11 cellular contexts compared by ENCODE assay signal in the genomic region with DNA sequence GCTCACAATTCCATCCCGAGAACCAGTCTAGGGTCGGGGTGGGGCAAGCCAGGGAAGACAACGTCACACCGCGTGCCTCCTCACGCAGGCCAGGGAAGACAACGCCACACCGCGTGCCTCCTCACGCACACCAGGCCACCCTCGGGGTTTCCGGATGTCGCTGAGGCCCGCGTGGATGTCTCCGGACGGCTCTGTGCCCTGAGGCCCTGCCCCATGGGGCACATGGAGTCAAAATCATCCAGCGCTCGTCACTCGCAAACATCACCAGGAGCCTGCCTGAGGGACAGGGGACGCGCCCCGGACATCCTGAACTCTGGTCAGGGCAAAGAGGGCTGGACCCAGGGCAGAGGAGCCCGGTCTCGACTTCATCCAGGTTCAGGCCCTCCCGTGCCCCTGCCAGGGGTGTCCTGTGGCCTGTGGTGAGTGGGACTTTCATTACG. TPM values are rescaled to one million over a fixed set of nuclear protein-coding genes. Genes with fewer than 3 reads are reported as not detected.
DNase-seq lines count a peak whose midpoint lies in the region; ATAC-seq and TF ChIP-seq lines count a peak whose summit lies in the region.
"Had no signal": no experiment of that assay in that cellular context is flagged by ENCODE, and none has a peak within 500 bp of the region (broad histone marks: within the 10 kb centered on the region; RNA-seq: fewer than 3 reads in every experiment).

No MANE protein-coding gene starts in this region.

- TF ChIP-seq EP300 in esophagus muscularis mucosa (IDR thresholded peaks at IDR 0.05) = no peak

- H3K4me1 ChIP-seq in esophagus muscularis mucosa = peaks cover 62 to 95% (median 77%) of the 10 kb centered on the region in 4 donors
- H3K4me1 ChIP-seq in psoas muscle = peaks cover 7% of the 10 kb centered on the region

- ATAC-seq in T-cell (replicated peaks in 1 of 4) (no peak), psoas muscle (no peak)
- ATAC-seq: activated CD4-positive, CD25-positive, alpha-beta regulatory T cell treated with anti-CD3 and anti-CD28 coated beads, Interleukin-2, amount 50 U/mL, for 24 hours had no signal

- H3K27me3 ChIP-seq in esophagus muscularis mucosa (no peaks in the 10 kb centered on the region), psoas muscle (ENCODE audit: insufficient read depth in 3 of 3, low read length in 2 of 3) (no peaks in the 10 kb centered on the region)

- H3K4me3 ChIP-seq in esophagus muscularis mucosa = peak overlapping the region; percentile 64 to 71 (median 65)
- H3K4me3 ChIP-seq in psoas muscle = peak overlapping the region; percentile 72

- H3K27ac Mint-ChIP-seq in activated CD4-positive, alpha-beta T cell treated with anti-CD3 and anti-CD28 coated beads, Interleukin-2, amount 10 ng/mL, durations not matched to agents 24 days and 14 days = peak overlapping the region; percentile 89
- peak overlapping the region; percentile 91 for H3K27ac Mint-ChIP-seq in T-cell

- CTCF ChIA-PET in T-cell (lab: Charles Lee) = no interaction called here

- H3K27ac ChIP-seq in esophagus muscularis mucosa (replicated peaks in 1 of 4) (peak overlapping the region; percentile 84 to 90 (median 86)), psoas muscle (peak overlapping the region; percentile 36)

- H3K36me3 Mint-ChIP-seq in activated CD4-positive, alpha-beta T cell treated with anti-CD3 and anti-CD28 coated beads, Interleukin-2, amount 10 ng/mL, durations not matched to agents 24 days and 14 days (ENCODE audit: low read depth) = peaks cover 44% of the 10 kb centered on the region
- peaks cover 36% of the 10 kb centered on the region for H3K36me3 Mint-ChIP-seq in T-cell

- POLR2A ChIA-PET in T-cell (lab: Charles Lee) = no interaction called here

- TF ChIP-seq POLR2A in esophagus muscularis mucosa (IDR thresholded peaks at IDR 0.05; ENCODE audit: low read depth) = no peak

- H3K9me3 ChIP-seq in esophagus muscularis mucosa (no peaks in the 10 kb centered on the region), psoas muscle (no peaks in the 10 kb centered on the region)
- H3K9me3 ChIP-seq: thoracic aorta had no signal

- DNase-seq in activated CD4-positive, alpha-beta T cell treated with anti-CD3 and anti-CD28 coated beads, Interleukin-2, amount 10 ng/mL, durations not matched to agents 24 days and 14 days = no peak
- no peak for DNase-seq in activated CD4-positive, alpha-beta T cell treated with anti-CD3 and anti-CD28 coated beads for 4 hours
- DNase-seq in T-cell = no peak
- DNase-seq in esophagus muscularis mucosa (ENCODE audit: extremely low spot score) = no peak
- DNase-seq in psoas muscle = peak in 1 of 2 donors; percentile 56
- no peak for DNase-seq in anterior cingulate cortex (lab: John Stamatoyannopoulos, UW)
- DNase-seq in NCI-H510A (lab: John Stamatoyannopoulos, UW) = no peak
- DNase-seq in NCI-H82 (lab: John Stamatoyannopoulos, UW) = no peak
- DNase-seq: DMS 273 treated with DMSO at 0.1 percent for 48 hours had no signal

- WGBS in esophagus muscularis mucosa = 84% methylated on average over 14 of the region's 27 CpGs
- WGBS in psoas muscle, 3 donors = 78 to 82% (median 79%) methylated on average over 27 of the region's 27 CpGs

- no peaks in the 10 kb centered on the region for H3K27me3 Mint-ChIP-seq in activated CD4-positive, alpha-beta T cell treated with anti-CD3 and anti-CD28 coated beads, Interleukin-2, amount 10 ng/mL, durations not matched to agents 24 days and 14 days
- H3K27me3 Mint-ChIP-seq in T-cell = no peaks in the 10 kb centered on the region

- intact Hi-C loops in activated CD4-positive, alpha-beta T cell treated with anti-CD3 and anti-CD28 coated beads, Interleukin-2, amount 10 ng/mL, durations not matched to agents 24 days and 14 days (cut with micrococcal nuclease) = no loop called here
- intact Hi-C loops in esophagus muscularis mucosa (cut with DNase I) = no loop called here
- intact Hi-C loops in psoas muscle (cut with DNase I) = no loop called here

- peaks cover 15 to 71% (median 69%) of the 10 kb centered on the region in 4 donors for H3K36me3 ChIP-seq in esophagus muscularis mucosa
- peaks cover 0 to 21% of the 10 kb centered on the region in 2 donors for H3K36me3 ChIP-seq in psoas muscle (ENCODE audit: insufficient read depth in 1 of 2, low read depth in 1 of 2)

- H3K4me3 Mint-ChIP-seq in activated CD4-positive, alpha-beta T cell treated with anti-CD3 and anti-CD28 coated beads, Interleukin-2, amount 10 ng/mL, durations not matched to agents 24 days and 14 days = peak overlapping the region; percentile 100
- peak overlapping the region; percentile 97 to 100 (median 100) for H3K4me3 Mint-ChIP-seq in T-cell

- no peak for TF ChIP-seq CTCF in esophagus muscularis mucosa (IDR thresholded peaks at IDR 0.05)
- no peak for TF ChIP-seq CTCF in psoas muscle (IDR thresholded peaks at IDR 0.05)

- H3K4me1 Mint-ChIP-seq in activated CD4-positive, alpha-beta T cell treated with anti-CD3 and anti-CD28 coated beads, Interleukin-2, amount 10 ng/mL, durations not matched to agents 24 days and 14 days = peaks cover 39% of the 10 kb centered on the region
- peaks cover 62 to 77% (median 74%) of the 10 kb centered on the region in 3 donors for H3K4me1 Mint-ChIP-seq in T-cell

- no peaks in the 10 kb centered on the region for H3K9me3 Mint-ChIP-seq in activated CD4-positive, alpha-beta T cell treated with anti-CD3 and anti-CD28 coated beads, Interleukin-2, amount 10 ng/mL, durations not matched to agents 24 days and 14 days
- H3K9me3 Mint-ChIP-seq in T-cell = no peaks in the 10 kb centered on the region

RNA-seq across cellular contexts. Expression of gene TMEM204, which starts 3.7 kb away (rescaled TPM):
- total RNA-seq in activated CD4-positive, alpha-beta T cell treated with anti-CD3 and anti-CD28 coated beads, Interleukin-2, amount 10 ng/mL, durations not matched to agents 24 days and 14 days = 19.9 and 20.8 TPM in 2 replicates
- total RNA-seq in T-cell (100 to 1,000 TPM in 3 of 5 donors, 10 to 100 TPM in 2; 33.1 to 158 (median 115) TPM), esophagus muscularis mucosa (10 to 100 TPM; 39.5 to 75.0 (median 57.1) TPM), psoas muscle (10 to 100 TPM in 2 of 4 donors, 1 to 10 TPM in 2; 7.5 to 21.7 (median 10.2) TPM)
- 10 to 100 TPM; 11.8 to 22.3 (median 12.0) TPM for polyA plus RNA-seq in psoas muscle

RNA-seq across cellular contexts. Expression of gene TELO2, which starts 44.0 kb away (rescaled TPM):
- 91.4 and 101 TPM in 2 replicates for total RNA-seq in activated CD4-positive, alpha-beta T cell treated with anti-CD3 and anti-CD28 coated beads, Interleukin-2, amount 10 ng/mL, durations not matched to agents 24 days and 14 days
- 10 to 100 TPM; 36.0 to 73.0 (median 56.1) TPM for total RNA-seq in T-cell
- total RNA-seq in esophagus muscularis mucosa = 10 to 100 TPM; 14.1 to 27.7 (median 18.4) TPM
- 10 to 100 TPM; 15.8 to 23.8 (median 19.6) TPM for total RNA-seq in psoas muscle
- polyA plus RNA-seq in psoas muscle = 10 to 100 TPM; 11.6 to 18.3 (median 14.0) TPM

RNA-seq across cellular contexts. Expression of gene PTX4, which starts 48.4 kb away (rescaled TPM):
- total RNA-seq in activated CD4-positive, alpha-beta T cell treated with anti-CD3 and anti-CD28 coated beads, Interleukin-2, amount 10 ng/mL, durations not matched to agents 24 days and 14 days = not detected in 2 replicates
- total RNA-seq in T-cell (under 1 TPM in 1 of 5 donors, not detected in 4; 0.26 TPM), esophagus muscularis mucosa (under 1 TPM in 3 of 4 donors, not detected in 1; 0.39 to 0.75 (median 0.66) TPM), psoas muscle (under 1 TPM in 1 of 4 donors, not detected in 3; 0.26 TPM)
- under 1 TPM in 2 of 3 donors, not detected in 1; 0.04 to 0.23 TPM for polyA plus RNA-seq in psoas muscle
